ENCODE assay signal across 9 cellular contexts in genomic region chr21:44638506-44639330, GRCh38. TPM values are rescaled to one million over a fixed set of nuclear protein-coding genes. Genes with fewer than 3 reads are reported as not detected.
"Had no signal": no experiment of that assay in that cellular context is flagged by ENCODE, and none has a peak within 500 bp of the region (broad histone marks: within the 10 kb centered on the region; RNA-seq: fewer than 3 reads in every experiment).

No MANE protein-coding gene starts in this region.

RNA-seq across cellular contexts. Expression of gene KRTAP10-10, which starts 1.6 kb away (rescaled TPM):
- total RNA-seq: HepG2, HT1080, IMR-90, NCI-H460, PC-9, Peyer's patch, Right ventricle myocardium inferior, RPMI7951, SJCRH30 had no signal
- polyA plus RNA-seq: HepG2, IMR-90 had no signal

RNA-seq across cellular contexts. Expression of gene KRTAP10-11, which starts 7.5 kb away (rescaled TPM):
- total RNA-seq: HepG2, HT1080, IMR-90, NCI-H460, PC-9, Peyer's patch, Right ventricle myocardium inferior, RPMI7951, SJCRH30 had no signal
- polyA plus RNA-seq: HepG2, IMR-90 had no signal

RNA-seq across cellular contexts. Expression of gene KRTAP10-9, which starts 11.8 kb away (rescaled TPM):
- total RNA-seq: HepG2, HT1080, IMR-90, NCI-H460, PC-9, Peyer's patch, Right ventricle myocardium inferior, RPMI7951, SJCRH30 had no signal
- polyA plus RNA-seq: HepG2, IMR-90 had no signal

RNA-seq across cellular contexts. Expression of gene KRTAP12-4, which starts 15.7 kb away (rescaled TPM):
- total RNA-seq: HepG2, HT1080, IMR-90, NCI-H460, PC-9, Peyer's patch, Right ventricle myocardium inferior, RPMI7951, SJCRH30 had no signal
- polyA plus RNA-seq: HepG2, IMR-90 had no signal

RNA-seq across cellular contexts. Expression of gene KRTAP12-3, which starts 19.0 kb away (rescaled TPM):
- total RNA-seq: HepG2, HT1080, IMR-90, NCI-H460, PC-9, Peyer's patch, Right ventricle myocardium inferior, RPMI7951, SJCRH30 had no signal
- polyA plus RNA-seq: HepG2, IMR-90 had no signal
